8 cellular contexts compared by ENCODE assay signal in genomic region chr1:224329484-224329841, GRCh38. TPM values are rescaled to one million over a fixed set of nuclear protein-coding genes. Genes with fewer than 3 reads are reported as not detected.
DNase-seq lines count a peak whose midpoint lies in the region; ATAC-seq and TF ChIP-seq lines count a peak whose summit lies in the region.

No MANE protein-coding gene starts in this region.

- POLR2A ChIA-PET in RWPE1 (lab: Yijun Ruan, JAX; ENCODE audit: low non-redundant PET) = no interaction called here

- H3K27ac ChIP-seq in RWPE1 = peak overlapping the region; percentile 91
- H3K27ac ChIP-seq in sigmoid colon = peak overlapping the region; percentile 79 to 92 (median 84)

- DNase-seq in RWPE1 (ENCODE audit: low spot score) (no peak), fibroblast of pulmonary artery (ENCODE audit: low read depth) (no peak), sigmoid colon (no peak), NCI-H2107 (lab: John Stamatoyannopoulos, UW) (no peak)
- no peak for DNase-seq in NK-92 treated with Interleukin-12 subunit alpha and Interleukin-12 subunit beta, amount 100 ng/mL, for 24 hours (lab: John Stamatoyannopoulos, UW)

- CTCF ChIA-PET in RWPE1 (lab: Yijun Ruan, JAX) = no interaction called here

- WGBS in sigmoid colon, 2 donors = 1% methylated on average over 7 of the region's 7 CpGs

- no peak for TF ChIP-seq CTCF in GM12875 (IDR thresholded peaks at IDR 0.05; ENCODE audit: borderline replicate concordance, insufficient read depth, low read depth, low read length)
- TF ChIP-seq CTCF in RWPE1 (conservative IDR thresholded peaks at IDR 0.05; ENCODE audit: low read depth) = no peak
- no peak for TF ChIP-seq CTCF in fibroblast of pulmonary artery (IDR thresholded peaks at IDR 0.05; ENCODE audit: low read length, missing control alignments)
- no peak for TF ChIP-seq CTCF in sigmoid colon (IDR thresholded peaks at IDR 0.05)

- H3K4me1 ChIP-seq in sigmoid colon = peaks cover 0 to 30% (median 19%) of the 10 kb centered on the region in 4 donors

- TF ChIP-seq POLR2A in sigmoid colon (IDR thresholded peaks at IDR 0.05) = no peak

- no peak for TF ChIP-seq EP300 in sigmoid colon (IDR thresholded peaks at IDR 0.05)

- H3K36me3 ChIP-seq in sigmoid colon = peaks cover 0 to 18% (median 2%) of the 10 kb centered on the region in 4 donors

- intact Hi-C loops in sigmoid colon (cut with DNase I) = no loop called here

- no peaks in the 10 kb centered on the region for H3K9me3 ChIP-seq in sigmoid colon

- H3K4me3 ChIP-seq in GM12875 (ENCODE audit: low read depth, low read length) = peak overlapping the region; percentile 78
- H3K4me3 ChIP-seq in fibroblast of pulmonary artery (replicated peaks; ENCODE audit: low read depth, low read length) = peak overlapping the region; percentile 94
- H3K4me3 ChIP-seq in sigmoid colon = peak overlapping the region; percentile 71 to 82 (median 78)

- H3K27me3 ChIP-seq in sigmoid colon = no peaks in the 10 kb centered on the region

- ATAC-seq in HG03378 (IDR thresholded peaks at IDR 0.05; ENCODE audit: unreplicated experiment) = no peak
- ATAC-seq in GM18907 (IDR thresholded peaks at IDR 0.05; ENCODE audit: unreplicated experiment) = no peak

RNA-seq across cellular contexts. Expression of gene NVL, which starts 0.5 kb away (rescaled TPM):
- total RNA-seq in sigmoid colon = 10 to 100 TPM; 21.4 to 26.6 (median 24.5) TPM
- 10 to 100 TPM; 25.0 to 32.4 (median 30.6) TPM for polyA plus RNA-seq in sigmoid colon

RNA-seq across cellular contexts. Expression of gene CNIH4, which starts 27.2 kb away (rescaled TPM):
- total RNA-seq in sigmoid colon = 10 to 100 TPM; 26.0 to 42.8 (median 28.7) TPM
- 10 to 100 TPM; 37.2 to 65.5 (median 57.1) TPM for polyA plus RNA-seq in sigmoid colon
